In the genomic region with DNA sequence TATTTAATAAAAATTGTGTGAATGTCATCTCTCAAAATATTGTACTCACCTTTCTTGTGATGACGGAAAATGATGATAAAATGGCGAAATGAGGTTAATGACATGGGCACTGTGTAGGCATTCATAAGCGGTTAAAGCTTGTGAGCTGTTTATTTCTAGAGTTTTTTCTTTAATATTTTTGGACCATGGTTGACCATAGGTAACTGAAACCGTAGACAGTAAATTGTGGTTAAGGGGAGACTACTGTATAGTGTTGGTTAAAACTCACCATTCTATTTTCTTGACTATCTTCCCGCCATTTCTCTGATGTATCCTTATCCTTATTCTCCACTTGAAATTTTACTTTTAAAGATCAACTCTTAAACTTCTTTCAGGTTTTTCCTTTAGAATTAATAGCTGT, we compare ENCODE assay signal across 17 cellular contexts.
"Had no signal": no experiment of that assay in that cellular context is flagged by ENCODE, and none has a peak within 500 bp of the region (broad histone marks: within the 10 kb centered on the region; RNA-seq: fewer than 3 reads in every experiment).

No MANE protein-coding gene starts in this region.

- H3K9me3 ChIP-seq: adrenal gland, esophagus squamous epithelium, ovary, psoas muscle, stomach had no signal

- H3K27ac ChIP-seq: adrenal gland, esophagus squamous epithelium, ovary, psoas muscle had no signal

- ATAC-seq: activated CD8-positive, alpha-beta memory T cell treated with anti-CD3 and anti-CD28 coated beads, Interleukin-2, amount 10 ng/mL, durations not matched to agents 7 days and 5 days; naive thymus-derived CD8-positive, alpha-beta T cell; right cardiac atrium; WTC11 had no signal

- H3K9me3 Mint-ChIP-seq: activated CD4-positive, alpha-beta memory T cell treated with anti-CD3 and anti-CD28 coated beads, Interleukin-2, amount 10 ng/mL, durations not matched to agents 7 days and 5 days; activated naive CD4-positive, alpha-beta T cell treated with anti-CD3 and anti-CD28 coated beads, Interleukin-2, amount 10 ng/mL, durations not matched to agents 7 days and 5 days; activated T-cell treated with anti-CD3 and anti-CD28 coated beads, Interleukin-2, amount 50 U/mL, for 24 hours; naive thymus-derived CD8-positive, alpha-beta T cell; T-helper 2 cell treated with Interferon-gamma antibody and Interleukin-4, amounts not matched to agents 5 μg/mL and 100 μg/mL, for 36 hours; type B pancreatic cell; WTC11 had no signal

- H3K27ac Mint-ChIP-seq: activated CD4-positive, alpha-beta memory T cell treated with anti-CD3 and anti-CD28 coated beads, Interleukin-2, amount 10 ng/mL, durations not matched to agents 7 days and 5 days; activated CD8-positive, alpha-beta memory T cell treated with anti-CD3 and anti-CD28 coated beads, Interleukin-2, amount 10 ng/mL, durations not matched to agents 7 days and 5 days; activated naive CD4-positive, alpha-beta T cell treated with anti-CD3 and anti-CD28 coated beads, Interleukin-2, amount 10 ng/mL, durations not matched to agents 7 days and 5 days; T-helper 2 cell treated with Interferon-gamma antibody and Interleukin-4, amounts not matched to agents 5 μg/mL and 100 μg/mL, for 36 hours; type B pancreatic cell had no signal

- H3K27me3 Mint-ChIP-seq: activated CD4-positive, alpha-beta memory T cell treated with anti-CD3 and anti-CD28 coated beads, Interleukin-2, amount 10 ng/mL, durations not matched to agents 7 days and 5 days; activated CD8-positive, alpha-beta memory T cell treated with anti-CD3 and anti-CD28 coated beads, Interleukin-2, amount 10 ng/mL, durations not matched to agents 7 days and 5 days; activated naive CD4-positive, alpha-beta T cell treated with anti-CD3 and anti-CD28 coated beads, Interleukin-2, amount 10 ng/mL, durations not matched to agents 7 days and 5 days; activated T-cell treated with anti-CD3 and anti-CD28 coated beads, Interleukin-2, amount 50 U/mL, for 24 hours; naive thymus-derived CD8-positive, alpha-beta T cell; type B pancreatic cell had no signal

- H3K4me3 ChIP-seq: adrenal gland, esophagus squamous epithelium, ovary, psoas muscle, stomach had no signal

- H3K4me1 Mint-ChIP-seq: WTC11 had no signal

- H3K27me3 ChIP-seq: adrenal gland, esophagus squamous epithelium, ovary, stomach had no signal

- DNase-seq: activated CD4-positive, alpha-beta memory T cell treated with anti-CD3 and anti-CD28 coated beads, Interleukin-2, amount 10 ng/mL, durations not matched to agents 7 days and 5 days; activated CD4-positive, alpha-beta T cell treated with anti-CD3 and anti-CD28 coated beads for 48 hours; activated CD8-positive, alpha-beta memory T cell treated with anti-CD3 and anti-CD28 coated beads, Interleukin-2, amount 10 ng/mL, durations not matched to agents 7 days and 5 days; activated naive CD4-positive, alpha-beta T cell treated with anti-CD3 and anti-CD28 coated beads, Interleukin-2, amount 10 ng/mL, durations not matched to agents 7 days and 5 days; activated T-cell treated with anti-CD3 and anti-CD28 coated beads, Interleukin-2, amount 50 U/mL, for 24 hours; adrenal gland; effector memory CD4-positive, alpha-beta T cell; esophagus squamous epithelium; mesendoderm; naive thymus-derived CD8-positive, alpha-beta T cell; ovary; psoas muscle; right cardiac atrium; stomach had no signal

- H3K36me3 ChIP-seq: adrenal gland, ovary had no signal

- H3K4me3 Mint-ChIP-seq: activated CD4-positive, alpha-beta memory T cell treated with anti-CD3 and anti-CD28 coated beads, Interleukin-2, amount 10 ng/mL, durations not matched to agents 7 days and 5 days; activated CD8-positive, alpha-beta memory T cell treated with anti-CD3 and anti-CD28 coated beads, Interleukin-2, amount 10 ng/mL, durations not matched to agents 7 days and 5 days; activated naive CD4-positive, alpha-beta T cell treated with anti-CD3 and anti-CD28 coated beads, Interleukin-2, amount 10 ng/mL, durations not matched to agents 7 days and 5 days; activated T-cell treated with anti-CD3 and anti-CD28 coated beads, Interleukin-2, amount 50 U/mL, for 24 hours; T-helper 2 cell treated with Interferon-gamma antibody and Interleukin-4, amounts not matched to agents 5 μg/mL and 100 μg/mL, for 36 hours; type B pancreatic cell; WTC11 had no signal
